1 cellular context compared by ENCODE assay signal in genomic region chr7:100827330-100828226, GRCh38.
TF ChIP-seq lines count a peak whose summit lies in the region.

TSS of gene EPHB4 (minus strand) at chr7:100827523. CDS start at chr7:100827030, 493 bp downstream.

TF ChIP-seq in WTC11, 78 proteins besides CTCF, POLR2A, EP300 and RAD21 (continued from another document):
- TF ChIP-seq, protein P1, sequence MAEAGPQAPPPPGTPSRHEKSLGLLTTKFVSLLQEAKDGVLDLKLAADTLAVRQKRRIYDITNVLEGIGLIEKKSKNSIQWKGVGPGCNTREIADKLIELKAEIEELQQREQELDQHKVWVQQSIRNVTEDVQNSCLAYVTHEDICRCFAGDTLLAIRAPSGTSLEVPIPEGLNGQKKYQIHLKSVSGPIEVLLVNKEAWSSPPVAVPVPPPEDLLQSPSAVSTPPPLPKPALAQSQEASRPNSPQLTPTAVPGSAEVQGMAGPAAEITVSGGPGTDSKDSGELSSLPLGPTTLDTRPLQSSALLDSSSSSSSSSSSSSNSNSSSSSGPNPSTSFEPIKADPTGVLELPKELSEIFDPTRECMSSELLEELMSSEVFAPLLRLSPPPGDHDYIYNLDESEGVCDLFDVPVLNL (CRISPR knock-in tag; IDR thresholded peaks at IDR 0.05; ENCODE audit: borderline replicate concordance, low read depth), result no peak
- TF ChIP-seq ZNF416 (CRISPR knock-in tag; IDR thresholded peaks at IDR 0.05) (0 out of 2 replicates have a peak, but pooled peaks have one; percentile 43), NFYB (CRISPR knock-in tag; conservative IDR thresholded peaks at IDR 0.05; ENCODE audit: low read depth) (peak; percentile 59), GTF2I (CRISPR knock-in tag; conservative IDR thresholded peaks at IDR 0.05) (no peak), NFATC4 (CRISPR knock-in tag; IDR thresholded peaks at IDR 0.05) (no peak), ZNF263 (CRISPR knock-in tag; IDR thresholded peaks at IDR 0.05; ENCODE audit: low read depth) (no peak), NFE2L1 (CRISPR knock-in tag; IDR thresholded peaks at IDR 0.05) (no peak), GRHL2 (CRISPR knock-in tag; IDR thresholded peaks at IDR 0.05; ENCODE audit: insufficient replicate concordance, severe bottlenecking) (no peak), CBFB (CRISPR knock-in tag; IDR thresholded peaks at IDR 0.05; ENCODE audit: low read depth) (no peak), TEAD1 (CRISPR knock-in tag; IDR thresholded peaks at IDR 0.05) (0 out of 2 replicates have a peak, but pooled peaks have one; percentile 43), FOXK1 (CRISPR knock-in tag; IDR thresholded peaks at IDR 0.05) (no peak), CREM (CRISPR knock-in tag; IDR thresholded peaks at IDR 0.05) (no peak), SP1 (CRISPR knock-in tag; conservative IDR thresholded peaks at IDR 0.05) (peak; percentile 81), USF1 (CRISPR knock-in tag; IDR thresholded peaks at IDR 0.05) (no peak), RORB (CRISPR knock-in tag; IDR thresholded peaks at IDR 0.05) (no peak), ELF4 (CRISPR knock-in tag; IDR thresholded peaks at IDR 0.05; ENCODE audit: low read depth) (no peak), SMAD3 (CRISPR knock-in tag; IDR thresholded peaks at IDR 0.05; ENCODE audit: borderline replicate concordance) (no peak), ATF1 (CRISPR knock-in tag; IDR thresholded peaks at IDR 0.05) (no peak)
- TF ChIP-seq, protein P2, sequence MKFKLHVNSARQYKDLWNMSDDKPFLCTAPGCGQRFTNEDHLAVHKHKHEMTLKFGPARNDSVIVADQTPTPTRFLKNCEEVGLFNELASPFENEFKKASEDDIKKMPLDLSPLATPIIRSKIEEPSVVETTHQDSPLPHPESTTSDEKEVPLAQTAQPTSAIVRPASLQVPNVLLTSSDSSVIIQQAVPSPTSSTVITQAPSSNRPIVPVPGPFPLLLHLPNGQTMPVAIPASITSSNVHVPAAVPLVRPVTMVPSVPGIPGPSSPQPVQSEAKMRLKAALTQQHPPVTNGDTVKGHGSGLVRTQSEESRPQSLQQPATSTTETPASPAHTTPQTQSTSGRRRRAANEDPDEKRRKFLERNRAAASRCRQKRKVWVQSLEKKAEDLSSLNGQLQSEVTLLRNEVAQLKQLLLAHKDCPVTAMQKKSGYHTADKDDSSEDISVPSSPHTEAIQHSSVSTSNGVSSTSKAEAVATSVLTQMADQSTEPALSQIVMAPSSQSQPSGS (CRISPR knock-in tag; IDR thresholded peaks at IDR 0.05; ENCODE audit: borderline replicate concordance, low read depth), result no peak
- TF ChIP-seq, protein P3, sequence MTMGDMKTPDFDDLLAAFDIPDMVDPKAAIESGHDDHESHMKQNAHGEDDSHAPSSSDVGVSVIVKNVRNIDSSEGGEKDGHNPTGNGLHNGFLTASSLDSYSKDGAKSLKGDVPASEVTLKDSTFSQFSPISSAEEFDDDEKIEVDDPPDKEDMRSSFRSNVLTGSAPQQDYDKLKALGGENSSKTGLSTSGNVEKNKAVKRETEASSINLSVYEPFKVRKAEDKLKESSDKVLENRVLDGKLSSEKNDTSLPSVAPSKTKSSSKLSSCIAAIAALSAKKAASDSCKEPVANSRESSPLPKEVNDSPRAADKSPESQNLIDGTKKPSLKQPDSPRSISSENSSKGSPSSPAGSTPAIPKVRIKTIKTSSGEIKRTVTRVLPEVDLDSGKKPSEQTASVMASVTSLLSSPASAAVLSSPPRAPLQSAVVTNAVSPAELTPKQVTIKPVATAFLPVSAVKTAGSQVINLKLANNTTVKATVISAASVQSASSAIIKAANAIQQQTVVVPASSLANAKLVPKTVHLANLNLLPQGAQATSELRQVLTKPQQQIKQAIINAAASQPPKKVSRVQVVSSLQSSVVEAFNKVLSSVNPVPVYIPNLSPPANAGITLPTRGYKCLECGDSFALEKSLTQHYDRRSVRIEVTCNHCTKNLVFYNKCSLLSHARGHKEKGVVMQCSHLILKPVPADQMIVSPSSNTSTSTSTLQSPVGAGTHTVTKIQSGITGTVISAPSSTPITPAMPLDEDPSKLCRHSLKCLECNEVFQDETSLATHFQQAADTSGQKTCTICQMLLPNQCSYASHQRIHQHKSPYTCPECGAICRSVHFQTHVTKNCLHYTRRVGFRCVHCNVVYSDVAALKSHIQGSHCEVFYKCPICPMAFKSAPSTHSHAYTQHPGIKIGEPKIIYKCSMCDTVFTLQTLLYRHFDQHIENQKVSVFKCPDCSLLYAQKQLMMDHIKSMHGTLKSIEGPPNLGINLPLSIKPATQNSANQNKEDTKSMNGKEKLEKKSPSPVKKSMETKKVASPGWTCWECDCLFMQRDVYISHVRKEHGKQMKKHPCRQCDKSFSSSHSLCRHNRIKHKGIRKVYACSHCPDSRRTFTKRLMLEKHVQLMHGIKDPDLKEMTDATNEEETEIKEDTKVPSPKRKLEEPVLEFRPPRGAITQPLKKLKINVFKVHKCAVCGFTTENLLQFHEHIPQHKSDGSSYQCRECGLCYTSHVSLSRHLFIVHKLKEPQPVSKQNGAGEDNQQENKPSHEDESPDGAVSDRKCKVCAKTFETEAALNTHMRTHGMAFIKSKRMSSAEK (CRISPR knock-in tag; IDR thresholded peaks at IDR 0.05; ENCODE audit: borderline replicate concordance), result no peak
TF ChIP-seq in WTC11: peak in this region for 12.
